Comparison of ENCODE assay signal across 8 cellular contexts in genomic region chr4:147616849-147617172, GRCh38. TPM values are rescaled to one million over a fixed set of nuclear protein-coding genes. Genes with fewer than 3 reads are reported as not detected.
A peak's percentile ranks its signal among the peaks of the same experiment; 100 is the strongest.
DNase-seq lines count a peak whose midpoint lies in the region; ATAC-seq and TF ChIP-seq lines count a peak whose summit lies in the region.

No MANE protein-coding gene starts in this region.

- CTCF ChIA-PET in Panc1 (lab: Charles Lee): interaction anchor here (1.3 kb wide), 1 partner anchor 98 kb away, joined by 4 read pairs; no protein-coding TSS in a partner anchor

- peak overlapping the region; percentile 82 for H3K4me2 ChIP-seq in DND-41 (ENCODE audit: insufficient read depth, low read length)

- H3K79me2 ChIP-seq in DND-41 (ENCODE audit: insufficient read depth, low read length): peaks cover 41% of the 10 kb centered on the region

- peaks cover 46% of the 10 kb centered on the region for H3K4me1 ChIP-seq in DND-41 (ENCODE audit: insufficient read depth, low read length)
- no peaks in the 10 kb centered on the region; the same call in 1 of the 2 replicates for H3K4me1 ChIP-seq in Panc1 (ENCODE audit: control insufficient read depth, insufficient read depth, low read length)

- H4K20me1 ChIP-seq in DND-41 (ENCODE audit: insufficient read depth, low read length): 0 out of 2 replicates have a peak, but pooled peaks cover 5% of the 10 kb centered on the region

- BruUV-seq in Panc1 (replicated peaks; lab: Mats Ljungman, UMichigan): no TSS peak

- peak overlapping the region; percentile 96 for H2AFZ ChIP-seq in DND-41 (ENCODE audit: low read depth, low read length)

- 0 out of 2 replicates have a peak, but pooled peaks cover 4% of the 10 kb centered on the region for H3K36me3 ChIP-seq in DND-41 (ENCODE audit: insufficient read depth, low read length)
- no peaks in the 10 kb centered on the region for H3K36me3 ChIP-seq in H7 (replicated peaks; ENCODE audit: control insufficient read depth, insufficient read depth, low read length)
- peaks cover 3% of the 10 kb centered on the region; the same call in 1 of the 2 replicates for H3K36me3 ChIP-seq in Panc1 (ENCODE audit: control insufficient read depth, insufficient read depth, low read length)

- peak overlapping the region; percentile 83 for H3K9ac ChIP-seq in DND-41 (ENCODE audit: low read depth, low read length)

- intact Hi-C loops in Panc1 (cut with micrococcal nuclease; ENCODE audit: unreplicated experiment): loop anchor here (10.0 kb wide), 1 partner anchor 248 kb away; no protein-coding TSS in a partner anchor

- no peaks in the 10 kb centered on the region for H3K9me3 ChIP-seq in DND-41 (ENCODE audit: insufficient read depth, low read length, severe bottlenecking)
- H3K9me3 ChIP-seq in Panc1 (ENCODE audit: control insufficient read depth, insufficient read depth, low read depth, low read length): no peaks in the 10 kb centered on the region

- H3K27me3 ChIP-seq in DND-41 (ENCODE audit: insufficient read depth, low read length, poor library complexity) (no peaks in the 10 kb centered on the region), H7 (ENCODE audit: control insufficient read depth, insufficient read depth, low read length) (no peaks in the 10 kb centered on the region), Panc1 (ENCODE audit: control insufficient read depth, insufficient read depth, low read length) (no peaks in the 10 kb centered on the region)

- peak; percentile 0 for TF ChIP-seq CTCF in DND-41 (IDR thresholded peaks at IDR 0.05; ENCODE audit: borderline replicate concordance, extremely low read depth, low read length, poor library complexity, severe bottlenecking)
- no peak for TF ChIP-seq CTCF in Panc1 (IDR thresholded peaks at IDR 0.05)
- no peak for TF ChIP-seq CTCF in fibroblast of villous mesenchyme (IDR thresholded peaks at IDR 0.05; ENCODE audit: insufficient read depth, low read depth, low read length)

- POLR2A ChIA-PET in Panc1 (lab: Charles Lee): no interaction called here

- peak overlapping the region; percentile 75 to 96 for H3K4me3 ChIP-seq in DND-41 (ENCODE audit: low read depth in 1 of 2, low read length in 2 of 2)
- H3K4me3 ChIP-seq in H7 (ENCODE audit: insufficient read depth, low read depth, low read length): peak overlapping the region; percentile 94
- peak overlapping the region; percentile 89 to 95 for H3K4me3 ChIP-seq in Panc1 (ENCODE audit: low read depth in 2 of 2, low read length in 2 of 2)
- H3K4me3 ChIP-seq in fibroblast of villous mesenchyme (ENCODE audit: low read depth, low read length): peak overlapping the region; percentile 92
- peak overlapping the region; percentile 50 to 84 (median 72) for H3K4me3 ChIP-seq in skin epidermis

- DNase-seq in DND-41: no peak
- DNase-seq in H7: no peak
- DNase-seq in Panc1 (ENCODE audit: low read depth, low spot score): no peak
- DNase-seq in fibroblast of villous mesenchyme (ENCODE audit: low read depth): no peak
- no peak for DNase-seq in RKO (ENCODE audit: low spot score)
- no peak for DNase-seq in activated CD4-positive, CD25-positive, alpha-beta regulatory T cell treated with anti-CD3 and anti-CD28 coated beads, Interleukin-2, amount 50 U/mL, for 72 hours
- no peak for DNase-seq in activated CD4-positive, alpha-beta T cell treated with anti-CD3 and anti-CD28 coated beads for 4 hours

- ATAC-seq in DND-41 (ENCODE audit: insufficient read depth, low read depth) (peak; percentile 18), Panc1 (peak; percentile 17; the same call in 1 of the 2 replicates)

- peak overlapping the region; percentile 68 for H3K27ac ChIP-seq in DND-41 (ENCODE audit: low read length)
- H3K27ac ChIP-seq in Panc1 (ENCODE audit: low read length): peak overlapping the region; percentile 54; the same call in 1 of the 2 replicates
- H3K27ac ChIP-seq in skin epidermis: peak overlapping the region in 3 of 21 experiments; percentile 86 to 89 (median 88)

- in situ Hi-C loops in Panc1 (cut with HindIII; ENCODE audit: low pct_unique_long_range_greater_than_20kb, low sequenced_read_pairs): no loop called here

RNA-seq across cellular contexts. Expression of gene TMEM184C, which starts 0.4 kb away (rescaled TPM):
- 24.9 and 34.3 TPM in 2 replicates for total RNA-seq in H7 (2014; rRNA removed; shearing (Covaris generic))
- total RNA-seq in Panc1 (2021; ENCODE audit: unreplicated experiment) (26.5 TPM), fibroblast of villous mesenchyme (27.7 and 44.9 TPM in 2 replicates)
- 12.4 TPM for polyA plus RNA-seq in Panc1 (2012; ENCODE audit: insufficient read length)
